ENCODE assay signal across 1 cellular context in genomic region chr6:135149376-135149775, GRCh38.
A peak's percentile ranks its signal among the peaks of the same experiment; 100 is the strongest.
TF ChIP-seq lines count a peak whose summit lies in the region.

No MANE protein-coding gene starts in this region.

TF ChIP-seq in K562, 482 proteins besides CTCF, POLR2A, EP300 and RAD21 (continued from another document):
- no peak for TF ChIP-seq ID3 (CRISPR knock-in tag; IDR thresholded peaks at IDR 0.05)
- no peak for TF ChIP-seq ID3 (tag; IDR thresholded peaks at IDR 0.05)
- no peak for TF ChIP-seq ETS2 (tag; IDR thresholded peaks at IDR 0.05; ENCODE audit: borderline replicate concordance, poor library complexity, severe bottlenecking)
- no peak for TF ChIP-seq KLF10 (CRISPR knock-in tag; IDR thresholded peaks at IDR 0.05)
- TF ChIP-seq CEBPG (CRISPR knock-in tag; IDR thresholded peaks at IDR 0.05), result no peak
- 0 out of 4 replicates have a peak, but pooled peaks of 1 of the 2 experiments have one; percentile 13 for TF ChIP-seq CEBPG (tag; conservative IDR thresholded peaks at IDR 0.05 in 1 of 2, IDR thresholded peaks at IDR 0.05 in 1 of 2)
- TF ChIP-seq, protein P1, sequence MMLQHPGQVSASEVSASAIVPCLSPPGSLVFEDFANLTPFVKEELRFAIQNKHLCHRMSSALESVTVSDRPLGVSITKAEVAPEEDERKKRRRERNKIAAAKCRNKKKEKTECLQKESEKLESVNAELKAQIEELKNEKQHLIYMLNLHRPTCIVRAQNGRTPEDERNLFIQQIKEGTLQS (IDR thresholded peaks at IDR 0.05), result 0 out of 2 replicates have a peak, but pooled peaks have one; percentile 26
- TF ChIP-seq, protein P1 (CRISPR knock-in tag; conservative IDR thresholded peaks at IDR 0.05), result no peak
- TF ChIP-seq PCBP1 (IDR thresholded peaks at IDR 0.05; ENCODE audit: low read depth, low read length, poor library complexity, severe bottlenecking), result no peak
- TF ChIP-seq MYBL2 (IDR thresholded peaks at IDR 0.05; ENCODE audit: low read depth), result peak; percentile 42; the same call in 1 of the 2 replicates
- no peak for TF ChIP-seq MYBL2 (CRISPR knock-in tag; IDR thresholded peaks at IDR 0.05; ENCODE audit: borderline replicate concordance)
- TF ChIP-seq ZBTB40 (IDR thresholded peaks at IDR 0.05), result 0 out of 2 replicates have a peak, but pooled peaks have one; percentile 4
- no peak for TF ChIP-seq ZBTB40 (CRISPR knock-in tag; IDR thresholded peaks at IDR 0.05)
